Comparison of ENCODE assay signal across 9 cellular contexts in genomic region chr1:234863596-234863995, GRCh38.
A peak's percentile ranks its signal among the peaks of the same experiment; 100 is the strongest.
DNase-seq lines count a peak whose midpoint lies in the region; ATAC-seq and TF ChIP-seq lines count a peak whose summit lies in the region.
"Had no signal": no experiment of that assay in that cellular context is flagged by ENCODE, and none has a peak within 500 bp of the region (broad histone marks: within the 10 kb centered on the region; RNA-seq: fewer than 3 reads in every experiment).

No MANE protein-coding gene starts in this region.

- DNase-seq in Right ventricle myocardium inferior (ENCODE audit: missing footprints), result peak; percentile 37
- no peak for DNase-seq in cardiac septum (ENCODE audit: low spot score)
- DNase-seq in neural progenitor cell (ENCODE audit: low spot score), result no peak
- DNase-seq in T-cell, result no peak
- no peak for DNase-seq in NCI-H2171 treated with DMSO at 0.1 percent for 48 hours (lab: John Stamatoyannopoulos, UW)
- DNase-seq in activated naive CD4-positive, alpha-beta T cell (lab: John Stamatoyannopoulos, UW), result no peak
- DNase-seq: Karpas-422 had no signal

- no peak overlapping the region for H3K4me2 ChIP-seq in neural progenitor cell

- no peaks in the 10 kb centered on the region for H3K27me3 ChIP-seq in neural progenitor cell

- intact Hi-C loops in Right ventricle myocardium inferior (cut with DNase I), result loop anchor here (5.0 kb wide), 2 partner anchors 49 to 141 kb away; no protein-coding TSS in a partner anchor
- intact Hi-C loops in cardiac septum (cut with DNase I), result loop anchor here (5.0 kb wide), 1 partner anchor 219 kb away; no protein-coding TSS in a partner anchor

- H3K27ac Mint-ChIP-seq in neural progenitor cell (peak overlapping the region; percentile 94), T-cell (no peak overlapping the region)

- POLR2A ChIA-PET in T-cell (lab: Charles Lee), result no interaction called here

- peaks cover 8% of the 10 kb centered on the region for H3K27me3 Mint-ChIP-seq in neural progenitor cell (ENCODE audit: insufficient read depth, low read depth)
- H3K27me3 Mint-ChIP-seq in T-cell, result no peaks in the 10 kb centered on the region

- TF ChIP-seq CTCF in neural progenitor cell (IDR thresholded peaks at IDR 0.05), result no peak

- H2AFZ ChIP-seq in neural progenitor cell (replicated peaks), result no peak overlapping the region

- no peaks in the 10 kb centered on the region for H3K36me3 ChIP-seq in neural progenitor cell

- CTCF ChIA-PET in T-cell (lab: Charles Lee), result no interaction called here

- no peak overlapping the region for H3K27ac ChIP-seq in neural progenitor cell

- H3K9ac ChIP-seq in neural progenitor cell, result no peak overlapping the region

- H3K79me2 ChIP-seq in neural progenitor cell (ENCODE audit: low read depth), result no peaks in the 10 kb centered on the region

- H4K20me1 ChIP-seq in neural progenitor cell (ENCODE audit: low read depth), result no peaks in the 10 kb centered on the region

- H3K4me1 Mint-ChIP-seq in neural progenitor cell, result peaks cover 22% of the 10 kb centered on the region
- H3K4me1 Mint-ChIP-seq in T-cell, result peaks cover 6 to 17% (median 12%) of the 10 kb centered on the region in 3 donors

- H3K9me3 ChIP-seq in neural progenitor cell (ENCODE audit: low read depth), result no peaks in the 10 kb centered on the region

- H3K4me3 Mint-ChIP-seq in neural progenitor cell, result no peak overlapping the region
- no peak overlapping the region for H3K4me3 Mint-ChIP-seq in T-cell

- H3K9me3 Mint-ChIP-seq in neural progenitor cell, result peaks cover 20% of the 10 kb centered on the region
- no peaks in the 10 kb centered on the region for H3K9me3 Mint-ChIP-seq in T-cell

- no peaks in the 10 kb centered on the region for H3F3A ChIP-seq in neural progenitor cell (ENCODE audit: low read depth)

- peaks cover 2% of the 10 kb centered on the region for H3K4me1 ChIP-seq in neural progenitor cell

- H3K4me3 ChIP-seq in neural progenitor cell, result no peak overlapping the region

- H3K36me3 Mint-ChIP-seq in neural progenitor cell (no peaks in the 10 kb centered on the region), T-cell (no peaks in the 10 kb centered on the region)

- peak; percentile 58 for ATAC-seq in Right ventricle myocardium inferior
- ATAC-seq in esophagus mucosa, result peak; percentile 49
- no peak for ATAC-seq in T-cell (replicated peaks in 1 of 4)
- ATAC-seq in HG03095 (IDR thresholded peaks at IDR 0.05; ENCODE audit: unreplicated experiment), result no peak

Comparison
In these comparisons a context has a peak if more than half of its experiments do, and no peak if none do; other contexts are left out.
1. ATAC-seq: peak in Right ventricle myocardium inferior (single experiment) and esophagus mucosa (single experiment); none in T-cell (0 of 4) and HG03095 (single experiment).